Comparison of ENCODE assay signal across 1 cellular context in the genomic region with DNA sequence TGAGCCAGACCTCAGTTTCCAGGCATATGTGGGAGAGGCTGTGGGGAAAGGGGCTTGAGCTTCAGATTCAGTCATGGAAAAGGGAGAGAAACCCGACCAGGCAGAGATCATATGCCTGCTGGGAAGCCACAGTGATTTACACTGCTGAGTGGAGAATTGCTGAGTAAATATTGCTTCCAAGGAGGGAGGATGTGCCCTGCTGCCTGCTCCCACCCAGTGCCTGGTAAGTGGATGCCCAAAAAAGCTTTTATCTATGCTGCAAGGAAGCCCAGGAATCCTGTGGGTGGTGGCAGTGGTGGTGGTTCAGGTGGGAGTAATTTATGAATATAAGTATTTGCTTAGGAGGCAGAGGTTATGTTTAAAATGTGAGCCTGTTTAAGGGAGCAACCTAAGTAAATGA.
TF ChIP-seq lines count a peak whose summit lies in the region.

No MANE protein-coding gene starts in this region.

TF ChIP-seq in IMR-90, 13 proteins besides CTCF, POLR2A, EP300 and RAD21 (continued from another document):
- TF ChIP-seq, protein P1, sequence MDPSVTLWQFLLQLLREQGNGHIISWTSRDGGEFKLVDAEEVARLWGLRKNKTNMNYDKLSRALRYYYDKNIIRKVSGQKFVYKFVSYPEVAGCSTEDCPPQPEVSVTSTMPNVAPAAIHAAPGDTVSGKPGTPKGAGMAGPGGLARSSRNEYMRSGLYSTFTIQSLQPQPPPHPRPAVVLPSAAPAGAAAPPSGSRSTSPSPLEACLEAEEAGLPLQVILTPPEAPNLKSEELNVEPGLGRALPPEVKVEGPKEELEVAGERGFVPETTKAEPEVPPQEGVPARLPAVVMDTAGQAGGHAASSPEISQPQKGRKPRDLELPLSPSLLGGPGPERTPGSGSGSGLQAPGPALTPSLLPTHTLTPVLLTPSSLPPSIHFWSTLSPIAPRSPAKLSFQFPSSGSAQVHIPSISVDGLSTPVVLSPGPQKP (IDR thresholded peaks at IDR 0.05; ENCODE audit: borderline replicate concordance, low read depth, low read length), result no peak
TF ChIP-seq in IMR-90: peak in this region for 0.
